Comparison of ENCODE assay signal across 1 cellular context in the genomic region with DNA sequence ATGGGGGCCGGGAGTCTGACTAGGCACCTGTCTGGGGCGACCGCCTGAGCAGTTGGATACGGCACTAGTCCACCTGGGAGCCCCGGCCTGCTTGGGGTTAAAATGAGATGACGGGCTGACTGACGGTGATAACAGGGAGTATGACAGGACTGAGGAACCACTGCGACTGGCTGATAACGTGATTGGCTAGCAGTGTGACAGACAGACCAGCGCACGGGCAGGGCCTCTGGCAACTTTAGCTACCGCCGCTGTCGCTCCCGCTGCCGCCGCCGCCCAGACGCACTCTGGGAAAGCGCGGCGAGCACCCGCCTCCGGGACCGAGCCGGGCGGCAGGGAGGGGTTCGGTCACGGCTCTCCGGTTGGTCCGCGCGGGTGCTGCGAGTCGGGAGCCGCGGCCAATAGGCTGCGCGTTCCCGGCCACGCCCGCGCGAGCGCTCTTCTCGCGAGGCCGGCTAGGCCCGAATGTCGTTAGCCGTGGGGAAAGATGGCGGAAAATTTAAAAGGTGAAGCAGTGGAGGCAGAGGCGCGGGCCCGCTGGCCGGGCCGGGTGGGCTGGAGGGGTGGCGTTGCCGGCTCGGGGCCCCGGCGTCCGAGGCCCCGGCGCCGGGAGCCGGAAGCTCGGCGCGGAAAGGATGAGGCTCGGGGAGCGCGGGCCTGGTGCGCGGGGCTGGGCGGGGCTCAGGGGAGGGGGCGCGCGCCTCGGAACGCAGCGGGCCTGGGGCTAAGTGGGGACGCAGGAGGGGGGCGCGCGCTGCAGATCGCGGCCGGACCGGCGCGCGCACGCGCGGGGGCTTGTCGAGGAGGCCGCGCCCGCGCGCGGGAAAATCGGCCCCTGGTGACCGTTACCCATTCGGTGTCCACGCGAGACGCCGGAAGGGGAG.
TF ChIP-seq lines count a peak whose summit lies in the region.

A gene with protein sequence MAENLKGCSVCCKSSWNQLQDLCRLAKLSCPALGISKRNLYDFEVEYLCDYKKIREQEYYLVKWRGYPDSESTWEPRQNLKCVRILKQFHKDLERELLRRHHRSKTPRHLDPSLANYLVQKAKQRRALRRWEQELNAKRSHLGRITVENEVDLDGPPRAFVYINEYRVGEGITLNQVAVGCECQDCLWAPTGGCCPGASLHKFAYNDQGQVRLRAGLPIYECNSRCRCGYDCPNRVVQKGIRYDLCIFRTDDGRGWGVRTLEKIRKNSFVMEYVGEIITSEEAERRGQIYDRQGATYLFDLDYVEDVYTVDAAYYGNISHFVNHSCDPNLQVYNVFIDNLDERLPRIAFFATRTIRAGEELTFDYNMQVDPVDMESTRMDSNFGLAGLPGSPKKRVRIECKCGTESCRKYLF (plus strand): TSS at position 434 of the 881 bp plus-strand sequence. CDS start 51 bp downstream, at position 485.

TF ChIP-seq in HepG2, 621 proteins besides CTCF, POLR2A, EP300 and RAD21 (continued from another document and continues in another):
- TF ChIP-seq REPIN1 (CRISPR knock-in tag; IDR thresholded peaks at IDR 0.05; ENCODE audit: borderline replicate concordance, low read depth) = 0 out of 2 replicates have a peak, but pooled peaks have one; percentile 39
- no peak for TF ChIP-seq ZNF34 (CRISPR knock-in tag; IDR thresholded peaks at IDR 0.05; ENCODE audit: borderline replicate concordance)
- TF ChIP-seq, protein P1, sequence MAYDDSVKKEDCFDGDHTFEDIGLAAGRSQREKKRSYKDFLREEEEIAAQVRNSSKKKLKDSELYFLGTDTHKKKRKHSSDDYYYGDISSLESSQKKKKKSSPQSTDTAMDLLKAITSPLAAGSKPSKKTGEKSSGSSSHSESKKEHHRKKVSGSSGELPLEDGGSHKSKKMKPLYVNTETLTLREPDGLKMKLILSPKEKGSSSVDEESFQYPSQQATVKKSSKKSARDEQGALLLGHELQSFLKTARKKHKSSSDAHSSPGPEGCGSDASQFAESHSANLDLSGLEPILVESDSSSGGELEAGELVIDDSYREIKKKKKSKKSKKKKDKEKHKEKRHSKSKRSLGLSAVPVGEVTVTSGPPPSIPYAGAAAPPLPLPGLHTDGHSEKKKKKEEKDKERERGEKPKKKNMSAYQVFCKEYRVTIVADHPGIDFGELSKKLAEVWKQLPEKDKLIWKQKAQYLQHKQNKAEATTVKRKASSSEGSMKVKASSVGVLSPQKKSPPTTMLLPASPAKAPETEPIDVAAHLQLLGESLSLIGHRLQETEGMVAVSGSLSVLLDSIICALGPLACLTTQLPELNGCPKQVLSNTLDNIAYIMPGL (CRISPR knock-in tag; IDR thresholded peaks at IDR 0.05; ENCODE audit: borderline replicate concordance in 1 of 2, low read depth in 1 of 2) = 0 out of 4 replicates have a peak, but pooled peaks of 1 of the 2 experiments have one; percentile 34
- TF ChIP-seq, protein P2, sequence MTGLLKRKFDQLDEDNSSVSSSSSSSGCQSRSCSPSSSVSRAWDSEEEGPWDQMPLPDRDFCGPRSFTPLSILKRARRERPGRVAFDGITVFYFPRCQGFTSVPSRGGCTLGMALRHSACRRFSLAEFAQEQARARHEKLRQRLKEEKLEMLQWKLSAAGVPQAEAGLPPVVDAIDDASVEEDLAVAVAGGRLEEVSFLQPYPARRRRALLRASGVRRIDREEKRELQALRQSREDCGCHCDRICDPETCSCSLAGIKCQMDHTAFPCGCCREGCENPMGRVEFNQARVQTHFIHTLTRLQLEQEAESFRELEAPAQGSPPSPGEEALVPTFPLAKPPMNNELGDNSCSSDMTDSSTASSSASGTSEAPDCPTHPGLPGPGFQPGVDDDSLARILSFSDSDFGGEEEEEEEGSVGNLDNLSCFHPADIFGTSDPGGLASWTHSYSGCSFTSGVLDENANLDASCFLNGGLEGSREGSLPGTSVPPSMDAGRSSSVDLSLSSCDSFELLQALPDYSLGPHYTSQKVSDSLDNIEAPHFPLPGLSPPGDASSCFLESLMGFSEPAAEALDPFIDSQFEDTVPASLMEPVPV (CRISPR knock-in tag; IDR thresholded peaks at IDR 0.05) = peak; percentile 22; the same call in 1 of the 2 replicates
- TF ChIP-seq, protein P3, sequence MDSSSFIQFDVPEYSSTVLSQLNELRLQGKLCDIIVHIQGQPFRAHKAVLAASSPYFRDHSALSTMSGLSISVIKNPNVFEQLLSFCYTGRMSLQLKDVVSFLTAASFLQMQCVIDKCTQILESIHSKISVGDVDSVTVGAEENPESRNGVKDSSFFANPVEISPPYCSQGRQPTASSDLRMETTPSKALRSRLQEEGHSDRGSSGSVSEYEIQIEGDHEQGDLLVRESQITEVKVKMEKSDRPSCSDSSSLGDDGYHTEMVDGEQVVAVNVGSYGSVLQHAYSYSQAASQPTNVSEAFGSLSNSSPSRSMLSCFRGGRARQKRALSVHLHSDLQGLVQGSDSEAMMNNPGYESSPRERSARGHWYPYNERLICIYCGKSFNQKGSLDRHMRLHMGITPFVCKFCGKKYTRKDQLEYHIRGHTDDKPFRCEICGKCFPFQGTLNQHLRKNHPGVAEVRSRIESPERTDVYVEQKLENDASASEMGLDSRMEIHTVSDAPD (CRISPR knock-in tag; IDR thresholded peaks at IDR 0.05) = no peak
- TF ChIP-seq ZNF644 (CRISPR knock-in tag; IDR thresholded peaks at IDR 0.05; ENCODE audit: low read depth) = no peak
- no peak for TF ChIP-seq FOXA1 (IDR thresholded peaks at IDR 0.05)
- no peak for TF ChIP-seq FOXA1 (CRISPR knock-in tag; IDR thresholded peaks at IDR 0.05)
- TF ChIP-seq NFIB (CRISPR knock-in tag; IDR thresholded peaks at IDR 0.05; ENCODE audit: borderline replicate concordance) = no peak
- no peak for TF ChIP-seq BCL6 (CRISPR knock-in tag; IDR thresholded peaks at IDR 0.05)
- no peak for TF ChIP-seq ZEB1 (IDR thresholded peaks at IDR 0.05; ENCODE audit: insufficient replicate concordance, low read depth)
- TF ChIP-seq, protein P4, sequence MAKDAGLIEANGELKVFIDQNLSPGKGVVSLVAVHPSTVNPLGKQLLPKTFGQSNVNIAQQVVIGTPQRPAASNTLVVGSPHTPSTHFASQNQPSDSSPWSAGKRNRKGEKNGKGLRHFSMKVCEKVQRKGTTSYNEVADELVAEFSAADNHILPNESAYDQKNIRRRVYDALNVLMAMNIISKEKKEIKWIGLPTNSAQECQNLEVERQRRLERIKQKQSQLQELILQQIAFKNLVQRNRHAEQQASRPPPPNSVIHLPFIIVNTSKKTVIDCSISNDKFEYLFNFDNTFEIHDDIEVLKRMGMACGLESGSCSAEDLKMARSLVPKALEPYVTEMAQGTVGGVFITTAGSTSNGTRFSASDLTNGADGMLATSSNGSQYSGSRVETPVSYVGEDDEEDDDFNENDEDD (CRISPR knock-in tag; IDR thresholded peaks at IDR 0.05; ENCODE audit: borderline replicate concordance) = peak; percentile 52; the same call in 1 of the 2 replicates
- no peak for TF ChIP-seq ZNF253 (CRISPR knock-in tag; IDR thresholded peaks at IDR 0.05; ENCODE audit: borderline replicate concordance)
- TF ChIP-seq, protein P5, sequence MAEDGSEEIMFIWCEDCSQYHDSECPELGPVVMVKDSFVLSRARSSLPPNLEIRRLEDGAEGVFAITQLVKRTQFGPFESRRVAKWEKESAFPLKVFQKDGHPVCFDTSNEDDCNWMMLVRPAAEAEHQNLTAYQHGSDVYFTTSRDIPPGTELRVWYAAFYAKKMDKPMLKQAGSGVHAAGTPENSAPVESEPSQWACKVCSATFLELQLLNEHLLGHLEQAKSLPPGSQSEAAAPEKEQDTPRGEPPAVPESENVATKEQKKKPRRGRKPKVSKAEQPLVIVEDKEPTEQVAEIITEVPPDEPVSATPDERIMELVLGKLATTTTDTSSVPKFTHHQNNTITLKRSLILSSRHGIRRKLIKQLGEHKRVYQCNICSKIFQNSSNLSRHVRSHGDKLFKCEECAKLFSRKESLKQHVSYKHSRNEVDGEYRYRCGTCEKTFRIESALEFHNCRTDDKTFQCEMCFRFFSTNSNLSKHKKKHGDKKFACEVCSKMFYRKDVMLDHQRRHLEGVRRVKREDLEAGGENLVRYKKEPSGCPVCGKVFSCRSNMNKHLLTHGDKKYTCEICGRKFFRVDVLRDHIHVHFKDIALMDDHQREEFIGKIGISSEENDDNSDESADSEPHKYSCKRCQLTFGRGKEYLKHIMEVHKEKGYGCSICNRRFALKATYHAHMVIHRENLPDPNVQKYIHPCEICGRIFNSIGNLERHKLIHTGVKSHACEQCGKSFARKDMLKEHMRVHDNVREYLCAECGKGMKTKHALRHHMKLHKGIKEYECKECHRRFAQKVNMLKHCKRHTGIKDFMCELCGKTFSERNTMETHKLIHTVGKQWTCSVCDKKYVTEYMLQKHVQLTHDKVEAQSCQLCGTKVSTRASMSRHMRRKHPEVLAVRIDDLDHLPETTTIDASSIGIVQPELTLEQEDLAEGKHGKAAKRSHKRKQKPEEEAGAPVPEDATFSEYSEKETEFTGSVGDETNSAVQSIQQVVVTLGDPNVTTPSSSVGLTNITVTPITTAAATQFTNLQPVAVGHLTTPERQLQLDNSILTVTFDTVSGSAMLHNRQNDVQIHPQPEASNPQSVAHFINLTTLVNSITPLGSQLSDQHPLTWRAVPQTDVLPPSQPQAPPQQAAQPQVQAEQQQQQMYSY (CRISPR knock-in tag; IDR thresholded peaks at IDR 0.05) = no peak
- TF ChIP-seq HNF4G (IDR thresholded peaks at IDR 0.05; ENCODE audit: borderline replicate concordance, low read depth, low read length) = no peak
- TF ChIP-seq HNF4G (CRISPR knock-in tag; IDR thresholded peaks at IDR 0.05; ENCODE audit: borderline replicate concordance, low read depth) = no peak
- TF ChIP-seq RFX1 (IDR thresholded peaks at IDR 0.05) = no peak
- TF ChIP-seq, protein P6, sequence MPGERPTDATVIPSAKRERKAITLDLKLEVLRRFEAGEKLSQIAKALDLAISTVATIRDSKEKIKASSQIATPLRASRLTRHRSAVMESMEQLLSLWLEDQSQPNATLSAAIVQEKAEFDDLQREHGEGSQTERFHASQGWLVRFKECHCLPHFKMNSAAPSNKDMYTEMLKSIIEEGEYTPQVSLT (CRISPR knock-in tag; IDR thresholded peaks at IDR 0.05; ENCODE audit: borderline replicate concordance, low read depth) = no peak
- no peak for TF ChIP-seq ZNF777 (CRISPR knock-in tag; IDR thresholded peaks at IDR 0.05)
- no peak for TF ChIP-seq ZNF33B (CRISPR knock-in tag; IDR thresholded peaks at IDR 0.05)
- TF ChIP-seq ZSCAN30 (CRISPR knock-in tag; IDR thresholded peaks at IDR 0.05) = no peak
- TF ChIP-seq TCF7L2 (IDR thresholded peaks at IDR 0.05; ENCODE audit: low read depth, low read length) = no peak
- TF ChIP-seq GFI1 (CRISPR knock-in tag; IDR thresholded peaks at IDR 0.05; ENCODE audit: borderline replicate concordance) = no peak
- TF ChIP-seq MAZ (IDR thresholded peaks at IDR 0.05; ENCODE audit: borderline replicate concordance, low read depth, low read length) = no peak
- TF ChIP-seq MAZ (CRISPR knock-in tag; IDR thresholded peaks at IDR 0.05; ENCODE audit: low read depth) = peak; percentile 47
- no peak for TF ChIP-seq SP4 (CRISPR knock-in tag; IDR thresholded peaks at IDR 0.05)
- TF ChIP-seq POLR2G (IDR thresholded peaks at IDR 0.05; ENCODE audit: low read depth, low read length) = peak; percentile 65
- no peak for TF ChIP-seq FOXO1 (CRISPR knock-in tag; IDR thresholded peaks at IDR 0.05)
- TF ChIP-seq, protein P7, sequence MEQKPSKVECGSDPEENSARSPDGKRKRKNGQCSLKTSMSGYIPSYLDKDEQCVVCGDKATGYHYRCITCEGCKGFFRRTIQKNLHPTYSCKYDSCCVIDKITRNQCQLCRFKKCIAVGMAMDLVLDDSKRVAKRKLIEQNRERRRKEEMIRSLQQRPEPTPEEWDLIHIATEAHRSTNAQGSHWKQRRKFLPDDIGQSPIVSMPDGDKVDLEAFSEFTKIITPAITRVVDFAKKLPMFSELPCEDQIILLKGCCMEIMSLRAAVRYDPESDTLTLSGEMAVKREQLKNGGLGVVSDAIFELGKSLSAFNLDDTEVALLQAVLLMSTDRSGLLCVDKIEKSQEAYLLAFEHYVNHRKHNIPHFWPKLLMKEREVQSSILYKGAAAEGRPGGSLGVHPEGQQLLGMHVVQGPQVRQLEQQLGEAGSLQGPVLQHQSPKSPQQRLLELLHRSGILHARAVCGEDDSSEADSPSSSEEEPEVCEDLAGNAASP (CRISPR knock-in tag; IDR thresholded peaks at IDR 0.05; ENCODE audit: borderline replicate concordance) = no peak
- TF ChIP-seq ZNF558 (CRISPR knock-in tag; IDR thresholded peaks at IDR 0.05; ENCODE audit: borderline replicate concordance) = no peak
- no peak for TF ChIP-seq NKX3-1 (CRISPR knock-in tag; IDR thresholded peaks at IDR 0.05)
- no peak for TF ChIP-seq ZNF225 (CRISPR knock-in tag; IDR thresholded peaks at IDR 0.05)
- TF ChIP-seq ZNF343 (CRISPR knock-in tag; IDR thresholded peaks at IDR 0.05) = no peak
- no peak for TF ChIP-seq ETV6 (CRISPR knock-in tag; conservative IDR thresholded peaks at IDR 0.05)
- TF ChIP-seq IRF2 (CRISPR knock-in tag; IDR thresholded peaks at IDR 0.05) = no peak
- TF ChIP-seq GABPB1 (CRISPR knock-in tag; IDR thresholded peaks at IDR 0.05) = peak; percentile 64
- no peak for TF ChIP-seq CBX5 (CRISPR knock-in tag; IDR thresholded peaks at IDR 0.05; ENCODE audit: borderline replicate concordance)
- peak; percentile 83 for TF ChIP-seq AGO1 (IDR thresholded peaks at IDR 0.05; ENCODE audit: low read depth, low read length, poor library complexity, severe bottlenecking)
- TF ChIP-seq JDP2 (CRISPR knock-in tag; IDR thresholded peaks at IDR 0.05; ENCODE audit: borderline replicate concordance) = no peak
- TF ChIP-seq MATR3 (CRISPR knock-in tag; IDR thresholded peaks at IDR 0.05) = no peak
- no peak for TF ChIP-seq KMT2B (CRISPR knock-in tag; IDR thresholded peaks at IDR 0.05)
- TF ChIP-seq ZNF230 (CRISPR knock-in tag; IDR thresholded peaks at IDR 0.05) = no peak
- TF ChIP-seq HMG20A (CRISPR knock-in tag; IDR thresholded peaks at IDR 0.05; ENCODE audit: borderline replicate concordance) = no peak
- peak; percentile 89 for TF ChIP-seq YY1 (IDR thresholded peaks at IDR 0.05; ENCODE audit: insufficient read depth, insufficient replicate concordance, low read depth, low read length)
- no peak for TF ChIP-seq ZNF180 (CRISPR knock-in tag; IDR thresholded peaks at IDR 0.05; ENCODE audit: borderline replicate concordance, low read depth)
- TF ChIP-seq, protein P8, sequence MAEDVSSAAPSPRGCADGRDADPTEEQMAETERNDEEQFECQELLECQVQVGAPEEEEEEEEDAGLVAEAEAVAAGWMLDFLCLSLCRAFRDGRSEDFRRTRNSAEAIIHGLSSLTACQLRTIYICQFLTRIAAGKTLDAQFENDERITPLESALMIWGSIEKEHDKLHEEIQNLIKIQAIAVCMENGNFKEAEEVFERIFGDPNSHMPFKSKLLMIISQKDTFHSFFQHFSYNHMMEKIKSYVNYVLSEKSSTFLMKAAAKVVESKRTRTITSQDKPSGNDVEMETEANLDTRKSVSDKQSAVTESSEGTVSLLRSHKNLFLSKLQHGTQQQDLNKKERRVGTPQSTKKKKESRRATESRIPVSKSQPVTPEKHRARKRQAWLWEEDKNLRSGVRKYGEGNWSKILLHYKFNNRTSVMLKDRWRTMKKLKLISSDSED (CRISPR knock-in tag; IDR thresholded peaks at IDR 0.05) = no peak
- TF ChIP-seq SRY (CRISPR knock-in tag; IDR thresholded peaks at IDR 0.05) = no peak
- TF ChIP-seq SALL1 (CRISPR knock-in tag; IDR thresholded peaks at IDR 0.05) = no peak
- TF ChIP-seq ARHGAP35 (CRISPR knock-in tag; IDR thresholded peaks at IDR 0.05; ENCODE audit: borderline replicate concordance) = no peak
- no peak for TF ChIP-seq TBP (CRISPR knock-in tag; IDR thresholded peaks at IDR 0.05)
- TF ChIP-seq MXI1 (IDR thresholded peaks at IDR 0.05; ENCODE audit: borderline replicate concordance, low read depth, low read length) = peak; percentile 89; the same call in 2 of the 3 replicates
- no peak for TF ChIP-seq HDAC6 (IDR thresholded peaks at IDR 0.05; ENCODE audit: low read depth, low read length)
- no peak for TF ChIP-seq ZNF614 (CRISPR knock-in tag; IDR thresholded peaks at IDR 0.05; ENCODE audit: borderline replicate concordance)
